ENCODE assay signal across 8 cellular contexts in genomic region chr22:46738642-46738960, GRCh38. TPM values are rescaled to one million over a fixed set of nuclear protein-coding genes. Genes with fewer than 3 reads are reported as not detected.
DNase-seq lines count a peak whose midpoint lies in the region; ATAC-seq and TF ChIP-seq lines count a peak whose summit lies in the region.

No MANE protein-coding gene starts in this region.

- H3K4me2 ChIP-seq in HCT116 (ENCODE audit: low read length): peak overlapping the region; percentile 98

- TF ChIP-seq POLR2A in HCT116 (IDR thresholded peaks at IDR 0.05; ENCODE audit: borderline replicate concordance, extremely low read depth, insufficient read depth, insufficient read length): no peak

- intact Hi-C loops in HCT116 (cut with micrococcal nuclease): loop anchor here (1.0 to 5.0 kb wide), 3 partner anchors 16 to 176 kb away; no protein-coding TSS in a partner anchor

- H3K79me2 ChIP-seq in HCT116 (ENCODE audit: insufficient read depth, low read length): peaks cover 38% of the 10 kb centered on the region

- H3K4me1 ChIP-seq in HCT116 (ENCODE audit: control insufficient read depth in 1 of 2, insufficient read depth in 2 of 2, low read length in 2 of 2): peaks cover 20 to 31% of the 10 kb centered on the region in 2 experiments
- H3K4me1 ChIP-seq in iPS-18a (ENCODE audit: control insufficient read depth, low read depth, low read length): peaks cover 18% of the 10 kb centered on the region

- H2AFZ ChIP-seq in HCT116 (ENCODE audit: low read depth, low read length, poor library complexity, severe bottlenecking): no peak overlapping the region

- CTCF ChIA-PET in HCT116 (lab: Charles Lee): interaction anchor here (0.9 to 3.5 kb wide), 10 partner anchors 11 to 175 kb away, joined by 3 to 20 read pairs (median 6); partner anchors contain the start of gene TBC1D22A

- H3K36me3 Mint-ChIP-seq in activated T-helper 17 cell treated with anti-CD3 and anti-CD28 coated beads, Interleukin-2, amount 50 U/mL, for 72 hours (ENCODE audit: low read depth): peaks cover 44% of the 10 kb centered on the region
- peaks cover 8% of the 10 kb centered on the region for H3K36me3 Mint-ChIP-seq in stimulated activated naive CD8-positive, alpha-beta T cell treated with anti-CD3 and anti-CD28 coated beads, Interleukin-15, Interleukin-2, amounts not matched to agents 100 ng/mL and 50 ng/mL, for 24 hours (ENCODE audit: low read depth)

- no peaks in the 10 kb centered on the region for H3K27me3 Mint-ChIP-seq in activated T-helper 17 cell treated with anti-CD3 and anti-CD28 coated beads, Interleukin-2, amount 50 U/mL, for 72 hours
- no peaks in the 10 kb centered on the region for H3K27me3 Mint-ChIP-seq in stimulated activated naive CD8-positive, alpha-beta T cell treated with anti-CD3 and anti-CD28 coated beads, Interleukin-15, Interleukin-2, amounts not matched to agents 100 ng/mL and 50 ng/mL, for 24 hours

- H4K20me1 ChIP-seq in HCT116 (ENCODE audit: insufficient read depth): no peaks in the 10 kb centered on the region

- no peak for TF ChIP-seq RAD21 in HCT116 (IDR thresholded peaks at IDR 0.05; ENCODE audit: low read depth)

- H3K4me3 ChIP-seq in HCT116 (replicated peaks in 1 of 2; ENCODE audit: low read depth in 1 of 2, low read length in 2 of 2): peak overlapping the region; percentile 72 to 75
- H3K4me3 ChIP-seq in iPS-18a (ENCODE audit: low read length): peak overlapping the region; percentile 57

- BruUV-seq in HCT116 (replicated peaks; lab: Mats Ljungman, UMichigan): no TSS peak

- POLR2A ChIA-PET in HCT116 (lab: Charles Lee): interaction anchor here (1.0 to 1.8 kb wide), 4 partner anchors 15 to 60 kb away, joined by 3 to 9 read pairs (median 4); partner anchors contain the start of gene TBC1D22A

- RAD21 ChIA-PET in HCT116 (lab: Charles Lee; ENCODE audit: low non-redundant PET in 1 of 2, low total read pairs in 2 of 2, uncharacterized antibody in 2 of 2, unreplicated experiment in 2 of 2): interaction anchor here (0.6 to 2.1 kb wide), 8 partner anchors 20 to 383 kb away, joined by 3 to 7 read pairs (median 3); no protein-coding TSS in a partner anchor

- H3K4me1 Mint-ChIP-seq in activated T-helper 17 cell treated with anti-CD3 and anti-CD28 coated beads, Interleukin-2, amount 50 U/mL, for 72 hours: peaks cover 14% of the 10 kb centered on the region
- H3K4me1 Mint-ChIP-seq in stimulated activated naive CD8-positive, alpha-beta T cell treated with anti-CD3 and anti-CD28 coated beads, Interleukin-15, Interleukin-2, amounts not matched to agents 100 ng/mL and 50 ng/mL, for 24 hours (ENCODE audit: low read depth): peaks cover 56% of the 10 kb centered on the region

- no peak for TF ChIP-seq CTCF in HCT116 (IDR thresholded peaks at IDR 0.05 in 2 of 3, conservative IDR thresholded peaks at IDR 0.05 in 1 of 3; ENCODE audit: borderline replicate concordance in 1 of 3, insufficient read depth in 1 of 3, low read depth in 2 of 3, low read length in 2 of 3)

- H3K9me3 ChIP-seq in HCT116 (ENCODE audit: control insufficient read depth in 1 of 2, insufficient read depth in 1 of 2, low read depth in 1 of 2, low read length in 2 of 2) (no peaks in the 10 kb centered on the region), iPS-18a (ENCODE audit: control insufficient read depth, low read depth, low read length) (no peaks in the 10 kb centered on the region)

- H3K9me3 Mint-ChIP-seq in activated T-helper 17 cell treated with anti-CD3 and anti-CD28 coated beads, Interleukin-2, amount 50 U/mL, for 72 hours: no peaks in the 10 kb centered on the region
- H3K9me3 Mint-ChIP-seq in stimulated activated naive CD8-positive, alpha-beta T cell treated with anti-CD3 and anti-CD28 coated beads, Interleukin-15, Interleukin-2, amounts not matched to agents 100 ng/mL and 50 ng/mL, for 24 hours: peaks cover 4% of the 10 kb centered on the region

- H3K27ac Mint-ChIP-seq in activated T-helper 17 cell treated with anti-CD3 and anti-CD28 coated beads, Interleukin-2, amount 50 U/mL, for 72 hours: peak overlapping the region; percentile 86
- peak overlapping the region; percentile 88 for H3K27ac Mint-ChIP-seq in stimulated activated naive CD8-positive, alpha-beta T cell treated with anti-CD3 and anti-CD28 coated beads, Interleukin-15, Interleukin-2, amounts not matched to agents 100 ng/mL and 50 ng/mL, for 24 hours

- H3K4me3 Mint-ChIP-seq in activated T-helper 17 cell treated with anti-CD3 and anti-CD28 coated beads, Interleukin-2, amount 50 U/mL, for 72 hours: peak overlapping the region; percentile 87
- H3K4me3 Mint-ChIP-seq in stimulated activated naive CD8-positive, alpha-beta T cell treated with anti-CD3 and anti-CD28 coated beads, Interleukin-15, Interleukin-2, amounts not matched to agents 100 ng/mL and 50 ng/mL, for 24 hours: peak overlapping the region; percentile 83

- H3K36me3 ChIP-seq in HCT116 (ENCODE audit: control insufficient read depth in 1 of 2, insufficient read depth in 2 of 2, low read length in 2 of 2) (no peaks in the 10 kb centered on the region), iPS-18a (ENCODE audit: control insufficient read depth, low read depth, low read length) (no peaks in the 10 kb centered on the region)

- no peaks in the 10 kb centered on the region for H3K9me2 ChIP-seq in HCT116 (ENCODE audit: insufficient read depth)

- peak overlapping the region; percentile 82 for H3K9ac ChIP-seq in HCT116 (ENCODE audit: low read length)
- no peak overlapping the region for H3K9ac ChIP-seq in iPS-18a (ENCODE audit: low read length)

- H3K27me3 ChIP-seq in HCT116 (ENCODE audit: insufficient read depth, low read length) (no peaks in the 10 kb centered on the region), iPS-18a (ENCODE audit: control insufficient read depth, insufficient read depth, low read length) (no peaks in the 10 kb centered on the region)

- DNase-seq in HCT116 (ENCODE audit: low read depth, low spot score): no peak
- DNase-seq in NCI-H526 (lab: John Stamatoyannopoulos, UW): no peak
- DNase-seq in H4 (ENCODE audit: low spot score): no peak

- peak; percentile 29 for ATAC-seq in HCT116
- ATAC-seq in activated T-helper 17 cell treated with anti-CD3 and anti-CD28 coated beads, Interleukin-2, amount 50 U/mL, for 72 hours (replicated peaks): no peak
- ATAC-seq in HG02973 (IDR thresholded peaks at IDR 0.05; ENCODE audit: unreplicated experiment): no peak
- no peak for ATAC-seq in GM21367 (IDR thresholded peaks at IDR 0.05; ENCODE audit: unreplicated experiment)

- H3K27ac ChIP-seq in HCT116 (ENCODE audit: low read depth, low read length) (peak overlapping the region; percentile 99), iPS-18a (ENCODE audit: low read length) (no peak overlapping the region)

TF ChIP-seq in HCT116, 20 proteins besides CTCF, POLR2A, EP300 and RAD21 (continues in another document):
- TF ChIP-seq YY1 (IDR thresholded peaks at IDR 0.05; ENCODE audit: extremely low read depth, insufficient replicate concordance, low read depth, low read length): no peak
- no peak for TF ChIP-seq ZBTB33 (IDR thresholded peaks at IDR 0.05; ENCODE audit: extremely low read depth, insufficient replicate concordance, low read length)
- TF ChIP-seq REST (IDR thresholded peaks at IDR 0.05; ENCODE audit: low read depth): no peak
- TF ChIP-seq POLR2AphosphoS5 (IDR thresholded peaks at IDR 0.05; ENCODE audit: low read depth, low read length): no peak
- no peak for TF ChIP-seq JUND (IDR thresholded peaks at IDR 0.05)

RNA-seq across cellular contexts. Expression of gene CERK, which starts 0.5 kb away (rescaled TPM):
- 35.0 TPM for total RNA-seq in HCT116 (2021; ENCODE audit: unreplicated experiment)
- 24.9 and 28.5 TPM in 2 replicates for polyA plus RNA-seq in HCT116 (2012)
- total RNA-seq in activated T-helper 17 cell treated with anti-CD3 and anti-CD28 coated beads, Interleukin-2, amount 50 U/mL, for 72 hours: 100 to 1,000 TPM in 1 of 2 donors, 10 to 100 TPM in 1; 90.7 to 124 TPM
- total RNA-seq in H4 (2014; rRNA removed; shearing (Covaris generic)): 16.9 and 19.6 TPM in 2 replicates

RNA-seq across cellular contexts. Expression of gene TBC1D22A, which starts 23.8 kb away (rescaled TPM):
- 20.9 TPM for total RNA-seq in HCT116 (2021; ENCODE audit: unreplicated experiment)
- 18.6 and 19.1 TPM in 2 replicates for polyA plus RNA-seq in HCT116 (2012)
- total RNA-seq in activated T-helper 17 cell treated with anti-CD3 and anti-CD28 coated beads, Interleukin-2, amount 50 U/mL, for 72 hours: 100 to 1,000 TPM in 1 of 2 donors, 10 to 100 TPM in 1; 52.4 to 108 TPM
- total RNA-seq in H4 (2014; rRNA removed; shearing (Covaris generic)): 7.0 and 8.6 TPM in 2 replicates
